ENCODE assay signal across 1 cellular context in the genomic region with DNA sequence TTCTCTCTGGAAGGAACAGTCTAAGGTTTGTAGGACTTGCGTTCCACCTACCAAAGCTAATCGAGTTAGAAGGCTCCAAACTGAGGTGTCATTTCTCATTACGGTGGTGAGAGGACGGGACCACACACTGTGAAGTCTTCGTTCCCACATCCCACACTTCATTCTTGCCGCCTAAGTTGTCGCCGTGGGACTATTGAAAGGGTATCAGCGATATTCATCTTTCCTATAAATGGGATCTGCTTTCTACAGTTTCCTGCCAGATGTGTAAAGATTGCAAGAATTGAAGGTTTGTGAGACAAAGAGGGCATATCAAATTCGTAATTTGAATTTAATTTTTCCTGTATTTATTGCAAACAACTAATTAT.
TF ChIP-seq lines count a peak whose summit lies in the region.

No MANE protein-coding gene starts in this region.

TF ChIP-seq in K562, 482 proteins besides CTCF, POLR2A, EP300 and RAD21 (continued from another document and continues in another):
- TF ChIP-seq, protein P1, sequence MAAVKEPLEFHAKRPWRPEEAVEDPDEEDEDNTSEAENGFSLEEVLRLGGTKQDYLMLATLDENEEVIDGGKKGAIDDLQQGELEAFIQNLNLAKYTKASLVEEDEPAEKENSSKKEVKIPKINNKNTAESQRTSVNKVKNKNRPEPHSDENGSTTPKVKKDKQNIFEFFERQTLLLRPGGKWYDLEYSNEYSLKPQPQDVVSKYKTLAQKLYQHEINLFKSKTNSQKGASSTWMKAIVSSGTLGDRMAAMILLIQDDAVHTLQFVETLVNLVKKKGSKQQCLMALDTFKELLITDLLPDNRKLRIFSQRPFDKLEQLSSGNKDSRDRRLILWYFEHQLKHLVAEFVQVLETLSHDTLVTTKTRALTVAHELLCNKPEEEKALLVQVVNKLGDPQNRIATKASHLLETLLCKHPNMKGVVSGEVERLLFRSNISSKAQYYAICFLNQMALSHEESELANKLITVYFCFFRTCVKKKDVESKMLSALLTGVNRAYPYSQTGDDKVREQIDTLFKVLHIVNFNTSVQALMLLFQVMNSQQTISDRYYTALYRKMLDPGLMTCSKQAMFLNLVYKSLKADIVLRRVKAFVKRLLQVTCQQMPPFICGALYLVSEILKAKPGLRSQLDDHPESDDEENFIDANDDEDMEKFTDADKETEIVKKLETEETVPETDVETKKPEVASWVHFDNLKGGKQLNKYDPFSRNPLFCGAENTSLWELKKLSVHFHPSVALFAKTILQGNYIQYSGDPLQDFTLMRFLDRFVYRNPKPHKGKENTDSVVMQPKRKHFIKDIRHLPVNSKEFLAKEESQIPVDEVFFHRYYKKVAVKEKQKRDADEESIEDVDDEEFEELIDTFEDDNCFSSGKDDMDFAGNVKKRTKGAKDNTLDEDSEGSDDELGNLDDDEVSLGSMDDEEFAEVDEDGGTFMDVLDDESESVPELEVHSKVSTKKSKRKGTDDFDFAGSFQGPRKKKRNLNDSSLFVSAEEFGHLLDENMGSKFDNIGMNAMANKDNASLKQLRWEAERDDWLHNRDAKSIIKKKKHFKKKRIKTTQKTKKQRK (IDR thresholded peaks at IDR 0.05; ENCODE audit: borderline replicate concordance, low read depth, low read length) = no peak
- TF ChIP-seq ETV1 (tag; conservative IDR thresholded peaks at IDR 0.05; ENCODE audit: low read depth) (no peak), STAT6 (CRISPR knock-in tag; IDR thresholded peaks at IDR 0.05) (no peak), NR2F6 (CRISPR knock-in tag; IDR thresholded peaks at IDR 0.05) (no peak), FOS (IDR thresholded peaks at IDR 0.05; ENCODE audit: extremely low read depth, insufficient read length) (no peak), HCFC1 (IDR thresholded peaks at IDR 0.05; ENCODE audit: low read depth, low read length) (no peak), LARP7 (IDR thresholded peaks at IDR 0.05) (no peak), GATAD2B (IDR thresholded peaks at IDR 0.05; ENCODE audit: borderline replicate concordance) (no peak), ZNF12 (CRISPR knock-in tag; IDR thresholded peaks at IDR 0.05) (no peak), ZNF324 (CRISPR knock-in tag; IDR thresholded peaks at IDR 0.05) (no peak), JUND (IDR thresholded peaks at IDR 0.05; ENCODE audit: borderline replicate concordance, low read depth, low read length) (no peak), JUND (tag; IDR thresholded peaks at IDR 0.05; ENCODE audit: borderline replicate concordance, low read depth, low read length) (no peak)
- TF ChIP-seq, protein P2, sequence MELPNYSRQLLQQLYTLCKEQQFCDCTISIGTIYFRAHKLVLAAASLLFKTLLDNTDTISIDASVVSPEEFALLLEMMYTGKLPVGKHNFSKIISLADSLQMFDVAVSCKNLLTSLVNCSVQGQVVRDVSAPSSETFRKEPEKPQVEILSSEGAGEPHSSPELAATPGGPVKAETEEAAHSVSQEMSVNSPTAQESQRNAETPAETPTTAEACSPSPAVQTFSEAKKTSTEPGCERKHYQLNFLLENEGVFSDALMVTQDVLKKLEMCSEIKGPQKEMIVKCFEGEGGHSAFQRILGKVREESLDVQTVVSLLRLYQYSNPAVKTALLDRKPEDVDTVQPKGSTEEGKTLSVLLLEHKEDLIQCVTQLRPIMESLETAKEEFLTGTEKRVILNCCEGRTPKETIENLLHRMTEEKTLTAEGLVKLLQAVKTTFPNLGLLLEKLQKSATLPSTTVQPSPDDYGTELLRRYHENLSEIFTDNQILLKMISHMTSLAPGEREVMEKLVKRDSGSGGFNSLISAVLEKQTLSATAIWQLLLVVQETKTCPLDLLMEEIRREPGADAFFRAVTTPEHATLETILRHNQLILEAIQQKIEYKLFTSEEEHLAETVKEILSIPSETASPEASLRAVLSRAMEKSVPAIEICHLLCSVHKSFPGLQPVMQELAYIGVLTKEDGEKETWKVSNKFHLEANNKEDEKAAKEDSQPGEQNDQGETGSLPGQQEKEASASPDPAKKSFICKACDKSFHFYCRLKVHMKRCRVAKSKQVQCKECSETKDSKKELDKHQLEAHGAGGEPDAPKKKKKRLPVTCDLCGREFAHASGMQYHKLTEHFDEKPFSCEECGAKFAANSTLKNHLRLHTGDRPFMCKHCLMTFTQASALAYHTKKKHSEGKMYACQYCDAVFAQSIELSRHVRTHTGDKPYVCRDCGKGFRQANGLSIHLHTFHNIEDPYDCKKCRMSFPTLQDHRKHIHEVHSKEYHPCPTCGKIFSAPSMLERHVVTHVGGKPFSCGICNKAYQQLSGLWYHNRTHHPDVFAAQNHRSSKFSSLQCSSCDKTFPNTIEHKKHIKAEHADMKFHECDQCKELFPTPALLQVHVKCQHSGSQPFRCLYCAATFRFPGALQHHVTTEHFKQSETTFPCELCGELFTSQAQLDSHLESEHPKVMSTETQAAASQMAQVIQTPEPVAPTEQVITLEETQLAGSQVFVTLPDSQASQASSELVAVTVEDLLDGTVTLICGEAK (IDR thresholded peaks at IDR 0.05) = peak; percentile 29; the same call in 1 of the 2 replicates
- TF ChIP-seq, protein P2 (CRISPR knock-in tag; IDR thresholded peaks at IDR 0.05) = no peak
- TF ChIP-seq, protein P3, sequence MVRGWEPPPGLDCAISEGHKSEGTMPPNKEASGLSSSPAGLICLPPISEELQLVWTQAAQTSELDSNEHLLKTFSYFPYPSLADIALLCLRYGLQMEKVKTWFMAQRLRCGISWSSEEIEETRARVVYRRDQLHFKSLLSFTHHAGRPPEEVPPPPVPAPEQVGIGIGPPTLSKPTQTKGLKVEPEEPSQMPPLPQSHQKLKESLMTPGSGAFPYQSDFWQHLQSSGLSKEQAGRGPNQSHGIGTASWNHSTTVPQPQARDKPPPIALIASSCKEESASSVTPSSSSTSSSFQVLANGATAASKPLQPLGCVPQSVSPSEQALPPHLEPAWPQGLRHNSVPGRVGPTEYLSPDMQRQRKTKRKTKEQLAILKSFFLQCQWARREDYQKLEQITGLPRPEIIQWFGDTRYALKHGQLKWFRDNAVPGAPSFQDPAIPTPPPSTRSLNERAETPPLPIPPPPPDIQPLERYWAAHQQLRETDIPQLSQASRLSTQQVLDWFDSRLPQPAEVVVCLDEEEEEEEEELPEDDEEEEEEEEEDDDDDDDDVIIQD (CRISPR knock-in tag; IDR thresholded peaks at IDR 0.05) = no peak
- TF ChIP-seq, protein P4, sequence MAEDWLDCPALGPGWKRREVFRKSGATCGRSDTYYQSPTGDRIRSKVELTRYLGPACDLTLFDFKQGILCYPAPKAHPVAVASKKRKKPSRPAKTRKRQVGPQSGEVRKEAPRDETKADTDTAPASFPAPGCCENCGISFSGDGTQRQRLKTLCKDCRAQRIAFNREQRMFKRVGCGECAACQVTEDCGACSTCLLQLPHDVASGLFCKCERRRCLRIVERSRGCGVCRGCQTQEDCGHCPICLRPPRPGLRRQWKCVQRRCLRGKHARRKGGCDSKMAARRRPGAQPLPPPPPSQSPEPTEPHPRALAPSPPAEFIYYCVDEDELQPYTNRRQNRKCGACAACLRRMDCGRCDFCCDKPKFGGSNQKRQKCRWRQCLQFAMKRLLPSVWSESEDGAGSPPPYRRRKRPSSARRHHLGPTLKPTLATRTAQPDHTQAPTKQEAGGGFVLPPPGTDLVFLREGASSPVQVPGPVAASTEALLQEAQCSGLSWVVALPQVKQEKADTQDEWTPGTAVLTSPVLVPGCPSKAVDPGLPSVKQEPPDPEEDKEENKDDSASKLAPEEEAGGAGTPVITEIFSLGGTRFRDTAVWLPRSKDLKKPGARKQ (CRISPR knock-in tag; IDR thresholded peaks at IDR 0.05) = 0 out of 2 replicates have a peak, but pooled peaks have one; percentile 35
- TF ChIP-seq, protein P5, sequence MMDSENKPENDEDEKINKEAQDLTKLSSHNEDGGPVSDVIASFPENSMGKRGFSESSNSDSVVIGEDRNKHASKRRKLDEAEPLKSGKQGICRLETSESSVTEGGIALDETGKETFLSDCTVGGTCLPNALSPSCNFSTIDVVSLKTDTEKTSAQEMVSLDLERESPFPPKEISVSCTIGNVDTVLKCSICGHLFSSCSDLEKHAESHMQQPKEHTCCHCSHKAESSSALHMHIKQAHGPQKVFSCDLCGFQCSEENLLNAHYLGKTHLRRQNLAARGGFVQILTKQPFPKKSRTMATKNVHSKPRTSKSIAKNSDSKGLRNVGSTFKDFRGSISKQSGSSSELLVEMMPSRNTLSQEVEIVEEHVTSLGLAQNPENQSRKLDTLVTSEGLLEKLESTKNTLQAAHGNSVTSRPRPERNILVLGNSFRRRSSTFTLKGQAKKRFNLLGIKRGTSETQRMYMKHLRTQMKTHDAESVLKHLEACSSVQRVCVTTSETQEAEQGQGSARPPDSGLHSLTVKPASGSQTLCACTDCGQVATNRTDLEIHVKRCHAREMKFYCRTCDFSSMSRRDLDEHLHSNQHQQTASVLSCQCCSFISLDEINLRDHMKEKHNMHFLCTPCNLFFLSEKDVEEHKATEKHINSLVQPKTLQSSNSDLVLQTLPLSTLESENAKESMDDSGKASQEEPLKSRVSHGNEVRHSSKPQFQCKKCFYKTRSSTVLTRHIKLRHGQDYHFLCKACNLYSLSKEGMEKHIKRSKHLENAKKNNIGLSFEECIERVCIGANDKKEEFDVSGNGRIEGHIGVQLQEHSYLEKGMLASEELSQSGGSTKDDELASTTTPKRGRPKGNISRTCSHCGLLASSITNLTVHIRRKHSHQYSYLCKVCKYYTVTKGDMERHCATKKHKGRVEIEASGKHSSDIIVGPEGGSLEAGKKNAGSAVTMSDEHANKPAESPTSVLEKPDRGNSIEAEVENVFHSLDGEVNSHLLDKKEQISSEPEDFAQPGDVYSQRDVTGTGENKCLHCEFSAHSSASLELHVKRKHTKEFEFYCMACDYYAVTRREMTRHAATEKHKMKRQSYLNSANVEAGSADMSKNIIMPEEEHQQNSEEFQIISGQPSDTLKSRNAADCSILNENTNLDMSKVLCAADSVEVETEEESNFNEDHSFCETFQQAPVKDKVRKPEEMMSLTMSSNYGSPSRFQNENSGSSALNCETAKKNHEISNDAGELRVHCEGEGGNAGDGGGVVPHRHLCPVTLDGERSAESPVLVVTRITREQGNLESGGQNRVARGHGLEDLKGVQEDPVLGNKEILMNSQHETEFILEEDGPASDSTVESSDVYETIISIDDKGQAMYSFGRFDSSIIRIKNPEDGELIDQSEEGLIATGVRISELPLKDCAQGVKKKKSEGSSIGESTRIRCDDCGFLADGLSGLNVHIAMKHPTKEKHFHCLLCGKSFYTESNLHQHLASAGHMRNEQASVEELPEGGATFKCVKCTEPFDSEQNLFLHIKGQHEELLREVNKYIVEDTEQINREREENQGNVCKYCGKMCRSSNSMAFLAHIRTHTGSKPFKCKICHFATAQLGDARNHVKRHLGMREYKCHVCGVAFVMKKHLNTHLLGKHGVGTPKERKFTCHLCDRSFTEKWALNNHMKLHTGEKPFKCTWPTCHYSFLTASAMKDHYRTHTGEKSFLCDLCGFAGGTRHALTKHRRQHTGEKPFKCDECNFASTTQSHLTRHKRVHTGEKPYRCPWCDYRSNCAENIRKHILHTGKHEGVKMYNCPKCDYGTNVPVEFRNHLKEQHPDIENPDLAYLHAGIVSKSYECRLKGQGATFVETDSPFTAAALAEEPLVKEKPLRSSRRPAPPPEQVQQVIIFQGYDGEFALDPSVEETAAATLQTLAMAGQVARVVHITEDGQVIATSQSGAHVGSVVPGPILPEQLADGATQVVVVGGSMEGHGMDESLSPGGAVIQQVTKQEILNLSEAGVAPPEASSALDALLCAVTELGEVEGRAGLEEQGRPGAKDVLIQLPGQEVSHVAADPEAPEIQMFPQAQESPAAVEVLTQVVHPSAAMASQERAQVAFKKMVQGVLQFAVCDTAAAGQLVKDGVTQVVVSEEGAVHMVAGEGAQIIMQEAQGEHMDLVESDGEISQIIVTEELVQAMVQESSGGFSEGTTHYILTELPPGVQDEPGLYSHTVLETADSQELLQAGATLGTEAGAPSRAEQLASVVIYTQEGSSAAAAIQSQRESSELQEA (IDR thresholded peaks at IDR 0.05; ENCODE audit: low read depth) = no peak
